1 cellular context compared by ENCODE assay signal in genomic region chr2:8454797-8455196, GRCh38.
TF ChIP-seq lines count a peak whose summit lies in the region.

No MANE protein-coding gene starts in this region.

TF ChIP-seq in HepG2, 621 proteins besides CTCF, POLR2A, EP300 and RAD21 (continued from another document):
- TF ChIP-seq ZNF704 (CRISPR knock-in tag; IDR thresholded peaks at IDR 0.05; ENCODE audit: borderline replicate concordance) (no peak), HIVEP1 (CRISPR knock-in tag; IDR thresholded peaks at IDR 0.05) (no peak), HOXA9 (CRISPR knock-in tag; IDR thresholded peaks at IDR 0.05; ENCODE audit: borderline replicate concordance) (no peak), ZMYM2 (CRISPR knock-in tag; IDR thresholded peaks at IDR 0.05) (no peak), ZNF101 (CRISPR knock-in tag; IDR thresholded peaks at IDR 0.05; ENCODE audit: borderline replicate concordance, low read depth) (no peak), ZNF383 (CRISPR knock-in tag; IDR thresholded peaks at IDR 0.05; ENCODE audit: borderline replicate concordance) (no peak), ZNF180 (CRISPR knock-in tag; IDR thresholded peaks at IDR 0.05; ENCODE audit: borderline replicate concordance, low read depth) (no peak), RBM22 (optimal IDR thresholded peaks at IDR 0.05; ENCODE audit: low read length) (no peak), ZNF414 (CRISPR knock-in tag; IDR thresholded peaks at IDR 0.05) (no peak)
- TF ChIP-seq, protein P1, sequence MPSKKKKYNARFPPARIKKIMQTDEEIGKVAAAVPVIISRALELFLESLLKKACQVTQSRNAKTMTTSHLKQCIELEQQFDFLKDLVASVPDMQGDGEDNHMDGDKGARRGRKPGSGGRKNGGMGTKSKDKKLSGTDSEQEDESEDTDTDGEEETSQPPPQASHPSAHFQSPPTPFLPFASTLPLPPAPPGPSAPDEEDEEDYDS (CRISPR knock-in tag; IDR thresholded peaks at IDR 0.05), result no peak
- TF ChIP-seq, protein P2, sequence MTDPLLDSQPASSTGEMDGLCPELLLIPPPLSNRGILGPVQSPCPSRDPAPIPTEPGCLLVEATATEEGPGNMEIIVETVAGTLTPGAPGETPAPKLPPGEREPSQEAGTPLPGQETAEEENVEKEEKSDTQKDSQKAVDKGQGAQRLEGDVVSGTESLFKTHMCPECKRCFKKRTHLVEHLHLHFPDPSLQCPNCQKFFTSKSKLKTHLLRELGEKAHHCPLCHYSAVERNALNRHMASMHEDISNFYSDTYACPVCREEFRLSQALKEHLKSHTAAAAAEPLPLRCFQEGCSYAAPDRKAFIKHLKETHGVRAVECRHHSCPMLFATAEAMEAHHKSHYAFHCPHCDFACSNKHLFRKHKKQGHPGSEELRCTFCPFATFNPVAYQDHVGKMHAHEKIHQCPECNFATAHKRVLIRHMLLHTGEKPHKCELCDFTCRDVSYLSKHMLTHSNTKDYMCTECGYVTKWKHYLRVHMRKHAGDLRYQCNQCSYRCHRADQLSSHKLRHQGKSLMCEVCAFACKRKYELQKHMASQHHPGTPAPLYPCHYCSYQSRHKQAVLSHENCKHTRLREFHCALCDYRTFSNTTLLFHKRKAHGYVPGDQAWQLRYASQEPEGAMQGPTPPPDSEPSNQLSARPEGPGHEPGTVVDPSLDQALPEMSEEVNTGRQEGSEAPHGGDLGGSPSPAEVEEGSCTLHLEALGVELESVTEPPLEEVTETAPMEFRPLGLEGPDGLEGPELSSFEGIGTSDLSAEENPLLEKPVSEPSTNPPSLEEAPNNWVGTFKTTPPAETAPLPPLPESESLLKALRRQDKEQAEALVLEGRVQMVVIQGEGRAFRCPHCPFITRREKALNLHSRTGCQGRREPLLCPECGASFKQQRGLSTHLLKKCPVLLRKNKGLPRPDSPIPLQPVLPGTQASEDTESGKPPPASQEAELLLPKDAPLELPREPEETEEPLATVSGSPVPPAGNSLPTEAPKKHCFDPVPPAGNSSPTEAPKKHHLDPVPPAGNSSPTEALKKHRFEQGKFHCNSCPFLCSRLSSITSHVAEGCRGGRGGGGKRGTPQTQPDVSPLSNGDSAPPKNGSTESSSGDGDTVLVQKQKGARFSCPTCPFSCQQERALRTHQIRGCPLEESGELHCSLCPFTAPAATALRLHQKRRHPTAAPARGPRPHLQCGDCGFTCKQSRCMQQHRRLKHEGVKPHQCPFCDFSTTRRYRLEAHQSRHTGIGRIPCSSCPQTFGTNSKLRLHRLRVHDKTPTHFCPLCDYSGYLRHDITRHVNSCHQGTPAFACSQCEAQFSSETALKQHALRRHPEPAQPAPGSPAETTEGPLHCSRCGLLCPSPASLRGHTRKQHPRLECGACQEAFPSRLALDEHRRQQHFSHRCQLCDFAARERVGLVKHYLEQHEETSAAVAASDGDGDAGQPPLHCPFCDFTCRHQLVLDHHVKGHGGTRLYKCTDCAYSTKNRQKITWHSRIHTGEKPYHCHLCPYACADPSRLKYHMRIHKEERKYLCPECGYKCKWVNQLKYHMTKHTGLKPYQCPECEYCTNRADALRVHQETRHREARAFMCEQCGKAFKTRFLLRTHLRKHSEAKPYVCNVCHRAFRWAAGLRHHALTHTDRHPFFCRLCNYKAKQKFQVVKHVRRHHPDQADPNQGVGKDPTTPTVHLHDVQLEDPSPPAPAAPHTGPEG (CRISPR knock-in tag; IDR thresholded peaks at IDR 0.05), result no peak
